In genomic region chr7:42006801-42007394, GRCh38 we compare ENCODE assay signal across 23 cellular contexts.
"Had no signal": no experiment of that assay in that cellular context is flagged by ENCODE, and none has a peak within 500 bp of the region (broad histone marks: within the 10 kb centered on the region; RNA-seq: fewer than 3 reads in every experiment).

No MANE protein-coding gene starts in this region.

- H3K36me3 Mint-ChIP-seq: IgD-negative memory B cell had no signal

- H3K4me3 ChIP-seq: K562, SJCRH30 had no signal

- H3K9me3 ChIP-seq: SJCRH30 had no signal

- H3K4me1 ChIP-seq: SJCRH30 had no signal

- H3K27me3 ChIP-seq: SJCRH30 had no signal

- H3K4me3 Mint-ChIP-seq: IgD-negative memory B cell had no signal

- H3K4me2 ChIP-seq: KMS-11 had no signal

- H3K9ac ChIP-seq: KMS-11 had no signal

- H3K27ac ChIP-seq: HL-60, KMS-11, SJCRH30 had no signal

- ATAC-seq: K562 had no signal

- H3K9me3 Mint-ChIP-seq: IgD-negative memory B cell had no signal

- H3K27ac Mint-ChIP-seq: IgD-negative memory B cell had no signal

- DNase-seq: Kasumi-1, MM.1S, NCI-H1092 treated with DMSO at 0.1 percent for 48 hours, NCI-H1436, NCI-H187, NCI-H2029, NCI-H2081 treated with DMSO at 0.1 percent for 48 hours, NCI-H2171, NCI-H226, NCI-H446, NCI-H510A, NCI-H524 treated with DMSO at 0.1 percent for 48 hours, NCI-H69, NCI-H774, RPMI8226, SHP77 treated with DMSO at 0.1 percent for 48 hours, SJCRH30 had no signal

- FAIRE-seq: HTR-8/SVneo, K562, RCC 7860 had no signal
